ENCODE assay signal across 15 cellular contexts in genomic region chr3:140386357-140387100, GRCh38.
DNase-seq lines count a peak whose midpoint lies in the region; ATAC-seq and TF ChIP-seq lines count a peak whose summit lies in the region.
"Had no signal": no experiment of that assay in that cellular context is flagged by ENCODE, and none has a peak within 500 bp of the region (broad histone marks: within the 10 kb centered on the region; RNA-seq: fewer than 3 reads in every experiment).

No MANE protein-coding gene starts in this region.

- H3K4me1 ChIP-seq in neural progenitor cell (peaks cover 12% of the 10 kb centered on the region), uterus (no peaks in the 10 kb centered on the region)
- H3K4me1 ChIP-seq: prostate gland, tibial artery had no signal

- no peak overlapping the region for H2AFZ ChIP-seq in neural progenitor cell (replicated peaks)

- H3K9ac ChIP-seq in neural progenitor cell: no peak overlapping the region

- peaks cover 4% of the 10 kb centered on the region for H3K4me1 Mint-ChIP-seq in glutamatergic neuron (ENCODE audit: low read depth, unreplicated experiment)
- peaks cover 28% of the 10 kb centered on the region for H3K4me1 Mint-ChIP-seq in neural progenitor cell

- H3K4me3 ChIP-seq in neural progenitor cell: no peak overlapping the region
- H3K4me3 ChIP-seq in uterus: no peak overlapping the region
- H3K4me3 ChIP-seq: prostate gland, tibial artery had no signal

- no peak overlapping the region for H3K4me2 ChIP-seq in neural progenitor cell

- intact Hi-C loops in Right ventricle myocardium inferior (cut with DNase I) (no loop called here), cardiac septum (cut with DNase I) (no loop called here), uterus (cut with DNase I; ENCODE audit: low total_unique reads) (no loop called here)

- no peaks in the 10 kb centered on the region for H3K79me2 ChIP-seq in neural progenitor cell (ENCODE audit: low read depth)

- DNase-seq in Right ventricle myocardium inferior (ENCODE audit: missing footprints): no peak
- no peak for DNase-seq in cardiac septum (ENCODE audit: low spot score)
- DNase-seq in glutamatergic neuron: peak; percentile 24
- peak; percentile 43 for DNase-seq in neural progenitor cell (ENCODE audit: low spot score)
- DNase-seq in uterus: peak; percentile 46 to 56
- DNase-seq in NCI-H524 (lab: John Stamatoyannopoulos, UW): no peak
- no peak for DNase-seq in activated naive CD4-positive, alpha-beta T cell (lab: John Stamatoyannopoulos, UW)
- DNase-seq: activated CD4-positive, alpha-beta memory T cell treated with anti-CD3 and anti-CD28 coated beads for 36 hours; amniotic stem cell; dermis blood vessel endothelial cell; NCI-H2107; tibial artery had no signal

- H3K27ac ChIP-seq in neural progenitor cell (no peak overlapping the region), uterus (peak overlapping the region; percentile 29 to 63)
- H3K27ac ChIP-seq: prostate gland, tibial artery had no signal

- H3K9me3 ChIP-seq in neural progenitor cell (ENCODE audit: low read depth) (no peaks in the 10 kb centered on the region), uterus (no peaks in the 10 kb centered on the region)
- H3K9me3 ChIP-seq: prostate gland, tibial artery had no signal

- H3K27me3 Mint-ChIP-seq in glutamatergic neuron (ENCODE audit: unreplicated experiment) (no peaks in the 10 kb centered on the region), neural progenitor cell (ENCODE audit: insufficient read depth, low read depth) (peaks cover 7% of the 10 kb centered on the region)
- H3K27me3 Mint-ChIP-seq: activated CD4-positive, alpha-beta memory T cell treated with anti-CD3 and anti-CD28 coated beads for 36 hours had no signal

- H3F3A ChIP-seq in neural progenitor cell (ENCODE audit: low read depth): no peaks in the 10 kb centered on the region

- no peak overlapping the region for H3K27ac Mint-ChIP-seq in glutamatergic neuron (ENCODE audit: unreplicated experiment)
- H3K27ac Mint-ChIP-seq in neural progenitor cell: no peak overlapping the region
- H3K27ac Mint-ChIP-seq: activated CD4-positive, alpha-beta memory T cell treated with anti-CD3 and anti-CD28 coated beads for 36 hours; mesothelial cell of epicardium had no signal

- no peaks in the 10 kb centered on the region for H3K27me3 ChIP-seq in neural progenitor cell
- no peaks in the 10 kb centered on the region for H3K27me3 ChIP-seq in uterus
- H3K27me3 ChIP-seq: tibial artery had no signal

- H3K9me3 Mint-ChIP-seq in glutamatergic neuron (ENCODE audit: unreplicated experiment) (peaks cover 3% of the 10 kb centered on the region), neural progenitor cell (peaks cover 4% of the 10 kb centered on the region)
- H3K9me3 Mint-ChIP-seq: activated CD4-positive, alpha-beta memory T cell treated with anti-CD3 and anti-CD28 coated beads for 36 hours had no signal

- H4K20me1 ChIP-seq in neural progenitor cell (ENCODE audit: low read depth): no peaks in the 10 kb centered on the region

- H3K4me3 Mint-ChIP-seq in glutamatergic neuron (ENCODE audit: unreplicated experiment): no peak overlapping the region
- no peak overlapping the region for H3K4me3 Mint-ChIP-seq in neural progenitor cell
- H3K4me3 Mint-ChIP-seq: activated CD4-positive, alpha-beta memory T cell treated with anti-CD3 and anti-CD28 coated beads for 36 hours; mesothelial cell of epicardium had no signal

- ATAC-seq in Right ventricle myocardium inferior: peak; percentile 35
- ATAC-seq in HG02884 (IDR thresholded peaks at IDR 0.05; ENCODE audit: unreplicated experiment): no peak

- TF ChIP-seq CTCF in glutamatergic neuron (IDR thresholded peaks at IDR 0.05; ENCODE audit: partially characterized antibody, unreplicated experiment) (no peak), neural progenitor cell (IDR thresholded peaks at IDR 0.05) (no peak), uterus (IDR thresholded peaks at IDR 0.05) (no peak)

- no peak for TF ChIP-seq POLR2A in uterus (IDR thresholded peaks at IDR 0.05)

- H3K36me3 ChIP-seq in neural progenitor cell (no peaks in the 10 kb centered on the region), uterus (no peaks in the 10 kb centered on the region)
- H3K36me3 ChIP-seq: prostate gland, tibial artery had no signal

- H3K36me3 Mint-ChIP-seq in glutamatergic neuron (ENCODE audit: unreplicated experiment) (no peaks in the 10 kb centered on the region), neural progenitor cell (no peaks in the 10 kb centered on the region)
- H3K36me3 Mint-ChIP-seq: activated CD4-positive, alpha-beta memory T cell treated with anti-CD3 and anti-CD28 coated beads for 36 hours had no signal

Comparison
In these comparisons a context has a peak if more than half of its experiments do, and no peak if none do; other contexts are left out.
1. DNase-seq: peak in glutamatergic neuron (single experiment), neural progenitor cell (single experiment) and uterus (2 of 2); none in Right ventricle myocardium inferior (single experiment), cardiac septum (single experiment), NCI-H524 (0 of 2) and activated naive CD4-positive, alpha-beta T cell (0 of 4).